ENCODE assay signal across 20 cellular contexts in the genomic region with DNA sequence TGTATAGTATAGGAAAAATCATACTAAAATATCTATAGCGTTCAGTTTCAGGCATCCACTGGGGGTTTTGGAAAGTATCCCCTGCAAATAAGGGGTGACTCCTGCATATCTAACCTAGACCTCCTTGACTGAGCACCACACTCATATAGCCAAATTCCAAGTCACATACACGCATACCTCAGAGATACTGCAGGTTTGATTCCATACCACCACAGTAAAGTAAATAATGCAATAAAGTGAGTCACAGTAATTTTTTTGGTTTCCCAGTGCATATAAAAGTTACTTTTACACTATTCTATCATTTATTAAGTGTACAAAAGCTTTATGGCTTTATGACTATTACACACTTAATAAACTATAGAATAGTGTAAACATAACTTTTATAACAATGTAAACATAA.
DNase-seq lines count a peak whose midpoint lies in the region; ATAC-seq and TF ChIP-seq lines count a peak whose summit lies in the region.
"Had no signal": no experiment of that assay in that cellular context is flagged by ENCODE, and none has a peak within 500 bp of the region (broad histone marks: within the 10 kb centered on the region; RNA-seq: fewer than 3 reads in every experiment).

No MANE protein-coding gene starts in this region.

- H3K27me3 ChIP-seq in PC-3 (ENCODE audit: low read length) (no peaks in the 10 kb centered on the region), MG63 (no peaks in the 10 kb centered on the region)
- H3K27me3 ChIP-seq: BLaER1 treated with 17β-estradiol and CSF1 and Interleukin-3, amounts not matched to agents 10 nM and 100 nM had no signal

- intact Hi-C loops in PC-3 (cut with micrococcal nuclease), result loop anchor here (1.0 kb wide), 1 partner anchor 9 kb away; no protein-coding TSS in a partner anchor

- H3K79me2 ChIP-seq in PC-3 (ENCODE audit: low read length), result no peaks in the 10 kb centered on the region

- no peak overlapping the region for H3K4me3 ChIP-seq in PC-3 (ENCODE audit: low read length)
- H3K4me3 ChIP-seq in MG63, result no peak overlapping the region
- H3K4me3 ChIP-seq: A549; BLaER1 treated with 17β-estradiol and CSF1 and Interleukin-3, amounts not matched to agents 10 nM and 100 nM; GM12878 had no signal

- DNase-seq in HT-29 (ENCODE audit: low spot score) (peak; percentile 63), PC-3 (peak; percentile 87), MG63 (no peak), NCI-H146 (lab: John Stamatoyannopoulos, UW) (no peak), NCI-H187 (lab: John Stamatoyannopoulos, UW) (no peak)
- DNase-seq: 8988T; AML-193; Caco-2; Calu3; CD4-positive, alpha-beta T cell; CD8-positive, alpha-beta T cell; DMS53; DMS79; DND-41; EL; GDM1 had no signal

- no peaks in the 10 kb centered on the region for H3F3A ChIP-seq in PC-3 (ENCODE audit: low read length, unreplicated experiment)

- H3K27ac ChIP-seq in PC-3 (ENCODE audit: low read length), result peak overlapping the region; percentile 44; the same call in 1 of the 2 replicates
- H3K27ac ChIP-seq: A549; BLaER1 treated with 17β-estradiol and CSF1 and Interleukin-3, amounts not matched to agents 10 nM and 100 nM; C4-2B had no signal

- ATAC-seq in PC-3, result peak; percentile 93
- ATAC-seq: A549; CD8-positive, alpha-beta T cell; GM12878 had no signal

- no TSS peak for BruUV-seq in PC-3 (replicated peaks; lab: Mats Ljungman, UMichigan)

- H3K9me2 ChIP-seq in PC-3 (replicated peaks; ENCODE audit: low read length), result no peaks in the 10 kb centered on the region

- POLR2A ChIA-PET in PC-3 (lab: Charles Lee; ENCODE audit: unreplicated experiment), result no interaction called here

- H3K9ac ChIP-seq in PC-3 (ENCODE audit: low read length), result no peak overlapping the region
- H3K9ac ChIP-seq: BLaER1 treated with 17β-estradiol and CSF1 and Interleukin-3, amounts not matched to agents 10 nM and 100 nM had no signal

- H3K4me1 ChIP-seq in PC-3 (ENCODE audit: insufficient read depth, low read length), result peaks cover 21% of the 10 kb centered on the region
- H3K4me1 ChIP-seq: A549; BLaER1 treated with 17β-estradiol and CSF1 and Interleukin-3, amounts not matched to agents 10 nM and 100 nM had no signal

- no peaks in the 10 kb centered on the region for H4K20me1 ChIP-seq in PC-3 (ENCODE audit: low read length)
- H4K20me1 ChIP-seq: BLaER1 treated with 17β-estradiol and CSF1 and Interleukin-3, amounts not matched to agents 10 nM and 100 nM had no signal

- no peaks in the 10 kb centered on the region for H3K9me3 ChIP-seq in PC-3 (ENCODE audit: low read length)
- H3K9me3 ChIP-seq in MG63, result peaks cover 16% of the 10 kb centered on the region
- H3K9me3 ChIP-seq: A549, Caco-2 had no signal

- no peak overlapping the region for H2AFZ ChIP-seq in PC-3 (ENCODE audit: low read length)

- no peak for TF ChIP-seq CTCF in PC-3 (conservative IDR thresholded peaks at IDR 0.05; ENCODE audit: low read depth, low read length)

- peak overlapping the region; percentile 41; the same call in 1 of the 2 replicates for H3K4me2 ChIP-seq in PC-3 (ENCODE audit: low read length)
- H3K4me2 ChIP-seq: A549; BLaER1 treated with 17β-estradiol and CSF1 and Interleukin-3, amounts not matched to agents 10 nM and 100 nM had no signal

- H3K36me3 ChIP-seq in PC-3 (ENCODE audit: low read depth, low read length), result no peaks in the 10 kb centered on the region
- H3K36me3 ChIP-seq in MG63, result peaks cover 2% of the 10 kb centered on the region; the same call in 1 of the 2 replicates
- H3K36me3 ChIP-seq: BLaER1 treated with 17β-estradiol and CSF1 and Interleukin-3, amounts not matched to agents 10 nM and 100 nM had no signal

- CTCF ChIA-PET in PC-3 (lab: Charles Lee), result interaction anchor here (0.6 kb wide), 1 partner anchor 310 kb away, joined by 3 read pairs; no protein-coding TSS in a partner anchor

Comparison
In these comparisons a context has a peak if more than half of its experiments do, and no peak if none do; other contexts are left out.
1. DNase-seq: peak in HT-29 (single experiment) and PC-3 (single experiment); none in MG63 (single experiment), NCI-H146 (single experiment) and NCI-H187 (0 of 2).